2 cellular contexts compared by ENCODE assay signal in the genomic region with DNA sequence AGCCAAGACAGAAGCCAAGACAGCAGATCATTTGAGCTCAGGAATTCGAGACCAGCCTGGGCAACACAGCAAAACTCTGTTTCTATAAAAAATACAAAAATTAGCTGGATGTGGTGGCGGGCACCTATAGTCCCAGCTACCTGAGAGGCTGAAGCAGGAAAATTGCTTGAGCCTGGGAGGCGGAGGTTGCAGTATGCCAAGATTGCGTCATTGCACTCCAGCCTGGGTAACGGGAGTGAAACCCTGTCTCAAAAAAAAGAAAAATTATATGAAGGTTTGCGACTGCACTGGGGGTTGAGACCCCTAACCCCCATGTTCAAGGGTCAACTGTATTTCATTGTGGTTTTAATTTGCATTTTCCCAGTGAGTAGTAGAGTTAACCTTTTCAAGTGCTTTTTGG.
TF ChIP-seq lines count a peak whose summit lies in the region.

No MANE protein-coding gene starts in this region.

TF ChIP-seq in IMR-90, 13 proteins besides CTCF, POLR2A, EP300 and RAD21:
- TF ChIP-seq RCOR1 (IDR thresholded peaks at IDR 0.05; ENCODE audit: insufficient replicate concordance, low read length) (no peak), CEBPB (IDR thresholded peaks at IDR 0.05; ENCODE audit: low read depth, low read length) (0 out of 2 replicates have a peak, but pooled peaks have one; percentile 38)

TF ChIP-seq in H1, 55 proteins besides CTCF, POLR2A, EP300 and RAD21:
- TF ChIP-seq CEBPB (IDR thresholded peaks at IDR 0.05; ENCODE audit: low read depth, low read length) (peak; percentile 69; the same call in 1 of the 2 replicates), CBX8 (IDR thresholded peaks at IDR 0.05; ENCODE audit: borderline replicate concordance, low read depth, low read length) (no peak)
